8 cellular contexts compared by ENCODE assay signal in genomic region chr5:82349651-82350050, GRCh38.
DNase-seq lines count a peak whose midpoint lies in the region; ATAC-seq and TF ChIP-seq lines count a peak whose summit lies in the region.
"Had no signal": no experiment of that assay in that cellular context is flagged by ENCODE, and none has a peak within 500 bp of the region (broad histone marks: within the 10 kb centered on the region; RNA-seq: fewer than 3 reads in every experiment).

No MANE protein-coding gene starts in this region.

- TF ChIP-seq CTCF in GM10248 (IDR thresholded peaks at IDR 0.05; ENCODE audit: control extremely low read depth, extremely low read depth, low read depth, missing control alignments): peak; percentile 35
- 0 out of 2 replicates have a peak, but pooled peaks have one; percentile 23 for TF ChIP-seq CTCF in LNCAP (IDR thresholded peaks at IDR 0.05)
- peak; percentile 35 for TF ChIP-seq CTCF in kidney epithelial cell (IDR thresholded peaks at IDR 0.05; ENCODE audit: insufficient read depth, low read length, poor library complexity, severe bottlenecking)
- TF ChIP-seq CTCF in omental fat pad (IDR thresholded peaks at IDR 0.05): no peak

- no peaks in the 10 kb centered on the region for H3K27me3 ChIP-seq in kidney epithelial cell (ENCODE audit: control insufficient read depth, insufficient read depth, low read length)

- no peak for ATAC-seq in GM19023 (IDR thresholded peaks at IDR 0.05; ENCODE audit: unreplicated experiment)
- ATAC-seq in omental fat pad (ENCODE audit: low FRiP score): no peak

- H3K27me3 Mint-ChIP-seq in activated T-cell treated with anti-CD3 and anti-CD28 coated beads, Interleukin-2, amount 50 U/mL, for 24 hours: peaks cover 3% of the 10 kb centered on the region

- H3K9me3 Mint-ChIP-seq in activated T-cell treated with anti-CD3 and anti-CD28 coated beads, Interleukin-2, amount 50 U/mL, for 24 hours: no peaks in the 10 kb centered on the region

- no peak overlapping the region for H3K4me3 ChIP-seq in kidney epithelial cell (ENCODE audit: low read depth, low read length)
- H3K4me3 ChIP-seq: SK-N-MC had no signal

- peaks cover 12% of the 10 kb centered on the region for H3K4me1 Mint-ChIP-seq in activated T-cell treated with anti-CD3 and anti-CD28 coated beads, Interleukin-2, amount 50 U/mL, for 24 hours (ENCODE audit: low read depth)

- CTCF ChIA-PET in GM10248 (lab: Yijun Ruan, JAX): interaction anchor here (0.9 to 7.5 kb wide), 9 partner anchors 9 to 1215 kb away, joined by 3 to 102 read pairs (median 4); no protein-coding TSS in a partner anchor

- H3K4me3 Mint-ChIP-seq in activated T-cell treated with anti-CD3 and anti-CD28 coated beads, Interleukin-2, amount 50 U/mL, for 24 hours: no peak overlapping the region

- H3K36me3 ChIP-seq in kidney epithelial cell (ENCODE audit: control insufficient read depth, insufficient read depth, low read length): no peaks in the 10 kb centered on the region

- no peaks in the 10 kb centered on the region for H3K36me3 Mint-ChIP-seq in activated T-cell treated with anti-CD3 and anti-CD28 coated beads, Interleukin-2, amount 50 U/mL, for 24 hours (ENCODE audit: low read depth)

- POLR2A ChIA-PET in GM10248 (lab: Yijun Ruan, JAX): no interaction called here

- no peak overlapping the region for H3K27ac Mint-ChIP-seq in activated T-cell treated with anti-CD3 and anti-CD28 coated beads, Interleukin-2, amount 50 U/mL, for 24 hours

- DNase-seq in GM10248 (ENCODE audit: extremely low spot score): no peak
- peak; percentile 47 for DNase-seq in activated T-cell treated with anti-CD3 and anti-CD28 coated beads, Interleukin-2, amount 50 U/mL, for 24 hours
- DNase-seq in kidney epithelial cell (ENCODE audit: low read depth): no peak
- DNase-seq in omental fat pad (ENCODE audit: low spot score): no peak
- DNase-seq in NCI-H2171 treated with DMSO at 0.1 percent for 48 hours (lab: John Stamatoyannopoulos, UW): no peak

Comparison
In these comparisons a context has a peak if more than half of its experiments do, and no peak if none do; other contexts are left out.
1. CTCF ChIP-seq: peak in GM10248 (single experiment), LNCAP (single experiment) and kidney epithelial cell (single experiment); none in omental fat pad (0 of 3).